Comparison of ENCODE assay signal across 15 cellular contexts in the genomic region with DNA sequence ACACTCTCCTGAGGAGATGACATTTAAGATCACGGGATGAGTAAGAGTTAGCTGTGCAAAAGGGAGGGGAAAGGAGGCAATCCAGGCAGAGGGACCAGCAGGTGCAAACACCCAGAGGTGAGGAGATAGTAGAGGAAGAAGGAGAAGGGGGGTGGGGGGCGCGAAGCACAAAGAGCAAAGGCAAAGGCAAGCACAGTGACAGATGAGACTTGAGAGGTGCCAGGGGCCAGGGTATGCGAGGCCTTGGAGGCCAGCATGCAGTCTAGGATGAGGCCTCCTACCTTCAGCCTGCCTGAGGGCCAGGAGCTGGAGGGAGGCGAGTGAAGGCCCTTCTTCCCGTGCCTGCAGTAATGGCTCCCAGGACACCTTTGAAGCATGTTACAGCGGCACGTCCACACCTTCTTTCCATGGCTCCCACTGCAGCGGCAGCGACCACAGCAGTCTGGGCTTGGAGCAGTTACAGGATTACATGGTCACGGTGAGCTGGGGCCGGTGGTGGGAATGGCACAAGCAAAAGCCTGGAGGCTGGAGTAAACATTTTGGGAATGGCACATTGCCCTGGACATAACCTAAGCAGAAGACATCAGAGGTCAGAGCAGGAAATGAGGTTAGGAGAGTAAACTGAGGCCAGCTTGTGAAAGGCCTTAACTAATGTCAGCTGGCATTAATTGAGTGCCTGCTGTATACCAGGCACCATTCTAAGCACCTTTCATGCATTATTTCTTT. TPM values are rescaled to one million over a fixed set of nuclear protein-coding genes. Genes with fewer than 3 reads are reported as not detected.
A peak's percentile ranks its signal among the peaks of the same experiment; 100 is the strongest.
DNase-seq lines count a peak whose midpoint lies in the region; ATAC-seq and TF ChIP-seq lines count a peak whose summit lies in the region.
"Had no signal": no experiment of that assay in that cellular context is flagged by ENCODE, and none has a peak within 500 bp of the region (broad histone marks: within the 10 kb centered on the region; RNA-seq: fewer than 3 reads in every experiment).

No MANE protein-coding gene starts in this region.

- no peak overlapping the region for H2BK120ac ChIP-seq in H9 (ENCODE audit: low read depth, low read length, poor library complexity, severe bottlenecking)

- H2BK5ac ChIP-seq in H9 (ENCODE audit: insufficient read length, low read length): no peak overlapping the region

- H3K9ac ChIP-seq in H9 (ENCODE audit: extremely low read depth, insufficient read length, low read length): no peak overlapping the region
- H3K9ac ChIP-seq in GM23248: no peak overlapping the region
- H3K9ac ChIP-seq: BLaER1 had no signal

- no CpG with 5 or more reads among the region's 12 CpGs for WGBS in H9 (ENCODE audit: extremely low coverage, insufficient read length, low lambda C conversion rate)
- WGBS in GM23248 (ENCODE audit: low coverage in 1 of 2, low lambda C conversion rate in 2 of 2, missing lambda C conversion rate in 2 of 2), 2 experiments: 22 to 38% methylated on average over 10 to 12 of the region's 12 CpGs
- WGBS in sigmoid colon, 2 donors: 58 to 67% methylated on average over 12 of the region's 12 CpGs

- H3K36me3 Mint-ChIP-seq in H9 (ENCODE audit: insufficient read depth in 1 of 3, low read depth in 3 of 3) (peaks cover 0 to 13% (median 0%) of the 10 kb centered on the region in 3 experiments; a peak in 3 of 7 replicates), WTC11 (peaks cover 3% of the 10 kb centered on the region; the same call in 1 of the 2 replicates)

- H3K9me3 ChIP-seq in H9 (ENCODE audit: control insufficient read depth, low read depth, low read length): no peaks in the 10 kb centered on the region
- H3K9me3 ChIP-seq in GM23248 (ENCODE audit: low read depth): no peaks in the 10 kb centered on the region
- no peaks in the 10 kb centered on the region for H3K9me3 ChIP-seq in sigmoid colon
- H3K9me3 ChIP-seq: BLaER1, upper lobe of right lung had no signal

- no peaks in the 10 kb centered on the region for H3F3A ChIP-seq in GM23248 (ENCODE audit: insufficient read depth)

- H2AFZ ChIP-seq in H9 (ENCODE audit: low read length) (no peak overlapping the region), GM23248 (no peak overlapping the region)

- no peaks in the 10 kb centered on the region for H4K20me1 ChIP-seq in H9 (ENCODE audit: control insufficient read depth, insufficient read depth, insufficient read length)
- H4K20me1 ChIP-seq in GM23248 (ENCODE audit: insufficient read depth): no peaks in the 10 kb centered on the region
- H4K20me1 ChIP-seq: BLaER1 had no signal

- H3K4me3 ChIP-seq in GM23248 (no peak overlapping the region), sigmoid colon (no peak overlapping the region)
- H3K4me3 ChIP-seq: BLaER1, upper lobe of right lung had no signal

- H2BK15ac ChIP-seq in H9 (ENCODE audit: low read depth, low read length): no peak overlapping the region

- in situ Hi-C loops in GM23248 (cut with MboI): loop anchor here (10.0 kb wide), 1 partner anchor 174 kb away; no protein-coding TSS in a partner anchor

- H3K27ac Mint-ChIP-seq in H9 (peak overlapping the region in 1 of 3 experiments; percentile 10; a peak in 1 of 7 replicates), WTC11 (no peak overlapping the region)

- no peak for TF ChIP-seq POLR2A in sigmoid colon (IDR thresholded peaks at IDR 0.05)

- peaks cover 3% of the 10 kb centered on the region for H3K23me2 ChIP-seq in H9 (ENCODE audit: insufficient read length, low read depth, low read length, poor library complexity, severe bottlenecking)

- no peak overlapping the region for H2AK5ac ChIP-seq in H9 (ENCODE audit: insufficient read length, low read length)

- peak; percentile 11; the same call in 1 of the 2 replicates for ATAC-seq in WTC11
- ATAC-seq: upper lobe of right lung had no signal

- H4K5ac ChIP-seq in H9 (ENCODE audit: insufficient read length, low read depth, low read length): no peak overlapping the region

- H3K27me3 Mint-ChIP-seq in H9 (ENCODE audit: low read depth) (peaks cover 35% of the 10 kb centered on the region), WTC11 (ENCODE audit: low read depth) (peaks cover 5% of the 10 kb centered on the region; the same call in 1 of the 2 replicates)

- H3K4me1 ChIP-seq in H9 (ENCODE audit: insufficient read depth, low read length): no peaks in the 10 kb centered on the region
- H3K4me1 ChIP-seq in GM23248 (ENCODE audit: insufficient read depth): no peaks in the 10 kb centered on the region
- H3K4me1 ChIP-seq in sigmoid colon: peaks cover 0 to 10% (median 8%) of the 10 kb centered on the region in 4 donors

- TF ChIP-seq EP300 in sigmoid colon (IDR thresholded peaks at IDR 0.05): no peak

- H3K4ac ChIP-seq in H9 (ENCODE audit: low read depth, low read length): no peak overlapping the region

- H3T11ph ChIP-seq in H9 (ENCODE audit: low read length): no peak overlapping the region

- no peaks in the 10 kb centered on the region for H3K27me3 ChIP-seq in H9 (ENCODE audit: insufficient read depth, low read length)
- H3K27me3 ChIP-seq in GM23248 (replicated peaks; ENCODE audit: insufficient read depth): peaks cover 54% of the 10 kb centered on the region
- H3K27me3 ChIP-seq in sigmoid colon: peaks cover 7 to 54% (median 20%) of the 10 kb centered on the region in 3 donors
- H3K27me3 ChIP-seq: BLaER1, upper lobe of right lung had no signal

- no peak overlapping the region for H3K4me3 Mint-ChIP-seq in H9
- no peak overlapping the region for H3K4me3 Mint-ChIP-seq in WTC11

- H3K4me2 ChIP-seq in H9 (ENCODE audit: insufficient read depth, insufficient read length, low read length) (no peak overlapping the region), GM23248 (ENCODE audit: unreplicated experiment) (no peak overlapping the region)
- H3K4me2 ChIP-seq: BLaER1 had no signal

- H3K36me3 ChIP-seq in GM23248 (ENCODE audit: low read depth) (no peaks in the 10 kb centered on the region), sigmoid colon (no peaks in the 10 kb centered on the region)
- H3K36me3 ChIP-seq: BLaER1, upper lobe of right lung had no signal

- no peak overlapping the region for H2BK20ac ChIP-seq in H9 (ENCODE audit: low read depth, low read length, poor library complexity, severe bottlenecking)

- H4K91ac ChIP-seq in H9 (ENCODE audit: insufficient read length, low read depth, low read length): no peak overlapping the region

- POLR2A ChIA-PET in WTC11 (lab: Charles Lee): interaction anchor here (1.0 kb wide), 1 partner anchor 10 kb away, joined by 5 read pairs; no protein-coding TSS in a partner anchor

- H3K27ac ChIP-seq in H9 (ENCODE audit: insufficient read length, low read depth, low read length): no peak overlapping the region
- H3K27ac ChIP-seq in GM23248: no peak overlapping the region
- no peak overlapping the region for H3K27ac ChIP-seq in sigmoid colon
- H3K27ac ChIP-seq: BLaER1, upper lobe of right lung had no signal

- H3K9me3 Mint-ChIP-seq in H9 (no peaks in the 10 kb centered on the region), WTC11 (no peaks in the 10 kb centered on the region)

- no peak overlapping the region for H3K23ac ChIP-seq in H9 (ENCODE audit: insufficient read length, low read depth, low read length)

- H2BK12ac ChIP-seq in H9 (ENCODE audit: insufficient read length, low read depth, low read length): no peak overlapping the region

- H3K56ac ChIP-seq in H9 (ENCODE audit: insufficient read length, low read depth, low read length): no peak overlapping the region

- H3K79me2 ChIP-seq in H9 (ENCODE audit: insufficient read depth, low read length) (no peaks in the 10 kb centered on the region), GM23248 (ENCODE audit: insufficient read depth) (no peaks in the 10 kb centered on the region)

- H3K79me1 ChIP-seq in H9 (ENCODE audit: insufficient read depth, low read depth, low read length, poor library complexity, severe bottlenecking): no peaks in the 10 kb centered on the region

- H3K9me2 ChIP-seq in GM23248 (ENCODE audit: insufficient read depth): no peaks in the 10 kb centered on the region

- H3K18ac ChIP-seq in H9 (ENCODE audit: insufficient read length, low read depth, low read length): no peak overlapping the region

- no peak for TF ChIP-seq CTCF in H9 (conservative IDR thresholded peaks at IDR 0.05)
- TF ChIP-seq CTCF in WTC11 (IDR thresholded peaks at IDR 0.05): no peak
- no peak for TF ChIP-seq CTCF in sigmoid colon (IDR thresholded peaks at IDR 0.05)

- intact Hi-C loops in sigmoid colon (cut with DNase I): no loop called here

- no peak overlapping the region for H3K14ac ChIP-seq in H9 (ENCODE audit: insufficient read depth, low read length)

- no peak overlapping the region for H4K8ac ChIP-seq in H9 (replicated peaks; ENCODE audit: insufficient read length, low read depth, low read length)

- CTCF ChIA-PET in WTC11 (lab: Charles Lee): interaction anchor here (0.7 to 9.5 kb wide), 10 partner anchors 9 to 213 kb away, joined by 3 to 70 read pairs (median 10); a partner anchor contains a TSS

- H3K4me1 Mint-ChIP-seq in H9 (peaks cover 14 to 17% of the 10 kb centered on the region in 2 experiments), WTC11 (peaks cover 16% of the 10 kb centered on the region)

- peak; percentile 54 for DNase-seq in D341Med (ENCODE audit: low spot score)
- DNase-seq in H9: peak; percentile 46
- DNase-seq in WTC11 (ENCODE audit: low spot score): peak; percentile 41
- peak; percentile 17 for DNase-seq in myocyte (ENCODE audit: low read depth)
- no peak for DNase-seq in GM23248
- DNase-seq in HT-29 (ENCODE audit: low spot score): no peak
- no peak for DNase-seq in sigmoid colon
- DNase-seq: activated naive CD4-positive, alpha-beta T cell treated with anti-CD3 and anti-CD28 coated beads, Interleukin-2, amount 50 U/mL, for 16 hours; central memory CD4-positive, alpha-beta T cell; Karpas-422; NCI-H2081; stimulated activated CD4-positive, alpha-beta T cell treated with anti-CD3 and anti-CD28 coated beads, Interleukin-4, amount 100 ng/mL, for 1 hour; upper lobe of right lung had no signal

TF ChIP-seq in WTC11, 78 proteins besides CTCF, POLR2A, EP300 and RAD21 (continues in another document):
- no peak for TF ChIP-seq ZNF396 (CRISPR knock-in tag; IDR thresholded peaks at IDR 0.05; ENCODE audit: borderline replicate concordance)

RNA-seq across cellular contexts. Expression of a gene that starts 18.6 kb away (rescaled TPM):
- total RNA-seq in H9 (2021) (4.6 and 5.2 TPM in 2 replicates), WTC11 (2021) (7.8 to 10.9 TPM (median 9.1 TPM) in 3 replicates), myocyte (not detected in 2 replicates), sigmoid colon (1 to 10 TPM; 2.3 to 5.8 (median 4.0) TPM)
- not detected for polyA plus RNA-seq in myocyte (2012)
- total RNA-seq in GM23248 (2014; rRNA removed; shearing (Covaris generic)): not detected in 2 replicates
- polyA plus RNA-seq in GM23248 (2016; fragmentation: Nextera tagmentation; extraction: Ambion mirVana) (not detected in 2 replicates), sigmoid colon (1 to 10 TPM in 2 of 3 donors, under 1 TPM in 1; 0.46 to 2.5 (median 1.2) TPM)
- 0.13 TPM in 1 of 2 replicates, not detected in the other for total RNA-seq in HT-29 (2014; rRNA removed; shearing (Covaris generic))

RNA-seq across cellular contexts. Expression of a gene that starts 23.2 kb away (rescaled TPM):
- total RNA-seq in H9 (2021): 1.7 and 1.8 TPM in 2 replicates
- 1.2 to 1.4 TPM (median 1.3 TPM) in 3 replicates for total RNA-seq in WTC11 (2021)
- total RNA-seq in myocyte: not detected in 2 replicates
- 0.26 TPM for polyA plus RNA-seq in myocyte (2012)
- not detected in 2 replicates for total RNA-seq in GM23248 (2014; rRNA removed; shearing (Covaris generic))
- polyA plus RNA-seq in GM23248 (2016; fragmentation: Nextera tagmentation; extraction: Ambion mirVana): not detected in 2 replicates
- not detected in 2 replicates for total RNA-seq in HT-29 (2014; rRNA removed; shearing (Covaris generic))
- total RNA-seq in sigmoid colon: 10 to 100 TPM in 2 of 4 donors, 1 to 10 TPM in 2; 8.6 to 28.0 (median 10.7) TPM
- polyA plus RNA-seq in sigmoid colon: 10 to 100 TPM; 17.5 to 25.8 (median 20.6) TPM
- total RNA-seq: pulmonary artery endothelial cell had no signal

Comparison
In these comparisons a context has a peak if more than half of its experiments do, and no peak if none do; other contexts are left out.
1. DNase-seq: peak in D341Med (single experiment), H9 (single experiment), WTC11 (single experiment) and myocyte (single experiment); none in GM23248 (single experiment), HT-29 (single experiment) and sigmoid colon (single experiment).